In the genomic region with DNA sequence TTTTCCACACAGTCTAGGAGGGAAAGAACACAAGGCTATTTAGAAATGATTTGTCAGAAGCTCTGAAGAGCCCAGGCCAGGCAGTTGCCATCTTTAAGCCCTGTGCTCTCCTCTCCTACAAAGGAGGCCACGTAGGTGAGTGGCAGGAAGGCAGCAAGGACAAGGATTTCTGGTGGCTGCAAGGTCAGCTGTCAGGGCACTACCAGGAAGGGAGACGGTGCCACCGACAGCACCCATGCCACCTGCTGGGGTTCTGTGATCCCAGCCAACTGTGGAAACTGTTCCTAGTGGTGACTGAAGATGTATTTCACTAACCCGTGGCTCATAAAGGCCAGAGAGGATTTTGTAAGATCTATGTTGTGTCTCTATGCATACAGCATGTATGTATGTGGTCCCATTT, we compare ENCODE assay signal across 25 cellular contexts. TPM values are rescaled to one million over a fixed set of nuclear protein-coding genes. Genes with fewer than 3 reads are reported as not detected.
"Had no signal": no experiment of that assay in that cellular context is flagged by ENCODE, and none has a peak within 500 bp of the region (broad histone marks: within the 10 kb centered on the region; RNA-seq: fewer than 3 reads in every experiment).

No MANE protein-coding gene starts in this region.

- H3K4me1 Mint-ChIP-seq: natural killer cell had no signal

- H3K4me3 Mint-ChIP-seq: activated CD8-positive, alpha-beta T cell treated with anti-CD3 and anti-CD28 coated beads, Interleukin-2, amount 10 ng/mL, durations not matched to agents 7 days and 5 days; natural killer cell had no signal

- H3K4me1 ChIP-seq: left lung, psoas muscle, tibial artery had no signal

- H3K4me3 ChIP-seq: hepatocyte, left lung, ovary, psoas muscle, right atrium auricular region, spleen, tibial artery had no signal

- H3K27me3 ChIP-seq: brain microvascular endothelial cell, hepatocyte, left lung, neutrophil, ovary, right atrium auricular region, spleen, tibial artery had no signal

- H3K9me3 Mint-ChIP-seq: natural killer cell had no signal

- H3K27ac Mint-ChIP-seq: activated CD8-positive, alpha-beta T cell treated with anti-CD3 and anti-CD28 coated beads, Interleukin-2, amount 10 ng/mL, durations not matched to agents 7 days and 5 days; natural killer cell had no signal

- ATAC-seq: activated CD8-positive, alpha-beta T cell treated with anti-CD3 and anti-CD28 coated beads, Interleukin-2, amount 10 ng/mL, durations not matched to agents 7 days and 5 days; esophagus mucosa; left lung; natural killer cell; psoas muscle; stimulated activated naive CD8-positive, alpha-beta T cell treated with anti-CD3 and anti-CD28 coated beads, Interleukin-15, Interleukin-2, amounts not matched to agents 100 U/mL and 50 U/mL, for 24 hours had no signal

- H2AFZ ChIP-seq: hepatocyte had no signal

- H3K27ac ChIP-seq: brain microvascular endothelial cell, hepatocyte, left lung, neutrophil, ovary, psoas muscle, right atrium auricular region, spleen, tibial artery, WERI-Rb-1 had no signal

- DNase-seq: activated CD4-positive, alpha-beta T cell treated with anti-CD3 and anti-CD28 coated beads, Interleukin-2, amount 50 U/mL, for 1 hour; activated CD4-positive, CD25-positive, alpha-beta regulatory T cell treated with anti-CD3 and anti-CD28 coated beads, Interleukin-2, amount 50 U/mL, for 72 hours; activated CD8-positive, alpha-beta T cell treated with anti-CD3 and anti-CD28 coated beads, Interleukin-2, amount 10 ng/mL, durations not matched to agents 7 days and 5 days; activated naive CD4-positive, alpha-beta T cell treated with Interleukin-2 at 50 U/mL for 16 hours; aorta; brain microvascular endothelial cell; caudate nucleus; dermis blood vessel endothelial cell; effector CD8-positive, alpha-beta T cell; glutamatergic neuron; kidney glomerular epithelial cell; left lung; natural killer cell; ovary; psoas muscle; spleen; stimulated activated CD4-positive, alpha-beta T cell treated with anti-CD3 and anti-CD28 coated beads, Interleukin-4, amount 100 ng/mL, for 24 hours; stimulated activated naive CD8-positive, alpha-beta T cell treated with anti-CD3 and anti-CD28 coated beads, Interleukin-15, Interleukin-2, amounts not matched to agents 100 U/mL and 50 U/mL, for 24 hours; T-helper 1 cell; tibial artery; WERI-Rb-1 had no signal

- H3K9me3 ChIP-seq: left lung, neutrophil, ovary, psoas muscle, right atrium auricular region, spleen, tibial artery had no signal

- H3K36me3 ChIP-seq: ovary had no signal

- H3K4me2 ChIP-seq: hepatocyte had no signal

RNA-seq across cellular contexts. Expression of a gene that starts 57.2 kb away (rescaled TPM):
- total RNA-seq: activated CD8-positive, alpha-beta T cell treated with anti-CD3 and anti-CD28 coated beads, Interleukin-2, amount 10 ng/mL, durations not matched to agents 7 days and 5 days; natural killer cell had no signal
